1 cellular context compared by ENCODE assay signal in the genomic region with DNA sequence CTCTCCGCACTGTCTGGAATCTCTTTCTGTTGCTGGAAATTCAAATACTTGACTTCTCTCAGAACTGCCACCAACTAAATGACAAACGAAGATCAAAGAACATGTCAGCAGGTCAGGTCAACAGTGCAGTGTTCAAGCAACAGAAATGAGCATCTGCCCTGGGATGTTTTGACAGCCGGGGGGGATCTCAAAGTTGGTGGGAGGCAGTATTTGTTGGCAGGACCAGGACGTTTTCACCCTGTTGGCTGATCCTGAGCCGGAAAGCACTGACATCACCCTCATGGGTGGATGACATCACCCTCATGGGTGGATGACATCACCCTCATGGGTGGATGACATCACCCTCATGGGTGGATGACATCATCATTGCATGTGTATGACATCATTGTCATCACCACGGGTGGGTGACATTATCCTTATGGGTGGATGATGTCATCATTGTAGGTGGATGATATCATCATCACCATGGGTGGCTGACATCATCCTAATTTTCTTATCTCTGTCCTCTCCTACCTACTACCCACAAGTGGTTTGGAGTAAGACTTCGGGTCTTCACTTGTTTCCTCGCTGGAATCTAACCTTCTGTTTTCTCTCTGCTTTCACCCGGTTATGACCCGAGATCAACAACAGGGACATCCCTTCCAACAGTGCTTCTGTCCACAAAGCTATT.
TF ChIP-seq lines count a peak whose summit lies in the region.

No MANE protein-coding gene starts in this region.

TF ChIP-seq in K562, 482 proteins besides CTCF, POLR2A, EP300 and RAD21 (continued from another document and continues in another):
- TF ChIP-seq, protein P1, sequence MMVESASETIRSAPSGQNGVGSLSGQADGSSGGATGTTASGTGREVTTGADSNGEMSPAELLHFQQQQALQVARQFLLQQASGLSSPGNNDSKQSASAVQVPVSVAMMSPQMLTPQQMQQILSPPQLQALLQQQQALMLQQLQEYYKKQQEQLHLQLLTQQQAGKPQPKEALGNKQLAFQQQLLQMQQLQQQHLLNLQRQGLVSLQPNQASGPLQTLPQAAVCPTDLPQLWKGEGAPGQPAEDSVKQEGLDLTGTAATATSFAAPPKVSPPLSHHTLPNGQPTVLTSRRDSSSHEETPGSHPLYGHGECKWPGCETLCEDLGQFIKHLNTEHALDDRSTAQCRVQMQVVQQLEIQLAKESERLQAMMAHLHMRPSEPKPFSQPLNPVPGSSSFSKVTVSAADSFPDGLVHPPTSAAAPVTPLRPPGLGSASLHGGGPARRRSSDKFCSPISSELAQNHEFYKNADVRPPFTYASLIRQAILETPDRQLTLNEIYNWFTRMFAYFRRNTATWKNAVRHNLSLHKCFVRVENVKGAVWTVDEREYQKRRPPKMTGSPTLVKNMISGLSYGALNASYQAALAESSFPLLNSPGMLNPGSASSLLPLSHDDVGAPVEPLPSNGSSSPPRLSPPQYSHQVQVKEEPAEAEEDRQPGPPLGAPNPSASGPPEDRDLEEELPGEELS (CRISPR knock-in tag; IDR thresholded peaks at IDR 0.05; ENCODE audit: borderline replicate concordance): no peak
- peak; percentile 99 for TF ChIP-seq KHSRP (IDR thresholded peaks at IDR 0.05)
- TF ChIP-seq, protein P2, sequence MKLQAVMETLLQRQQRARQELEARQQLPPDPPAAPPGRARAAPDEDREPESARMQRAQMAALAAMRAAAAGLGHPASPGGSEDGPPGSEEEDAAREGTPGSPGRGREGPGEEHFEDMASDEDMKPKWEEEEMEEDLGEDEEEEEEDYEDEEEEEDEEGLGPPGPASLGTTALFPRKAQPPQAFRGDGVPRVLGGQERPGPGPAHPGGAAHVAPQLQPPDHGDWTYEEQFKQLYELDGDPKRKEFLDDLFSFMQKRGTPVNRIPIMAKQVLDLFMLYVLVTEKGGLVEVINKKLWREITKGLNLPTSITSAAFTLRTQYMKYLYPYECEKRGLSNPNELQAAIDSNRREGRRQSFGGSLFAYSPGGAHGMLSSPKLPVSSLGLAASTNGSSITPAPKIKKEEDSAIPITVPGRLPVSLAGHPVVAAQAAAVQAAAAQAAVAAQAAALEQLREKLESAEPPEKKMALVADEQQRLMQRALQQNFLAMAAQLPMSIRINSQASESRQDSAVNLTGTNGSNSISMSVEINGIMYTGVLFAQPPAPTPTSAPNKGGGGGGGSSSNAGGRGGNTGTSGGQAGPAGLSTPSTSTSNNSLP (IDR thresholded peaks at IDR 0.05; ENCODE audit: borderline replicate concordance, low read depth, low read length): no peak
- TF ChIP-seq ZNF134 (CRISPR knock-in tag; conservative IDR thresholded peaks at IDR 0.05): no peak
- 0 out of 2 replicates have a peak, but pooled peaks have one; percentile 53 for TF ChIP-seq FOXP1 (CRISPR knock-in tag; IDR thresholded peaks at IDR 0.05)
- TF ChIP-seq, protein P3, sequence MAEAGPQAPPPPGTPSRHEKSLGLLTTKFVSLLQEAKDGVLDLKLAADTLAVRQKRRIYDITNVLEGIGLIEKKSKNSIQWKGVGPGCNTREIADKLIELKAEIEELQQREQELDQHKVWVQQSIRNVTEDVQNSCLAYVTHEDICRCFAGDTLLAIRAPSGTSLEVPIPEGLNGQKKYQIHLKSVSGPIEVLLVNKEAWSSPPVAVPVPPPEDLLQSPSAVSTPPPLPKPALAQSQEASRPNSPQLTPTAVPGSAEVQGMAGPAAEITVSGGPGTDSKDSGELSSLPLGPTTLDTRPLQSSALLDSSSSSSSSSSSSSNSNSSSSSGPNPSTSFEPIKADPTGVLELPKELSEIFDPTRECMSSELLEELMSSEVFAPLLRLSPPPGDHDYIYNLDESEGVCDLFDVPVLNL (CRISPR knock-in tag; IDR thresholded peaks at IDR 0.05; ENCODE audit: low read depth): no peak
- no peak for TF ChIP-seq BHLHE40 (IDR thresholded peaks at IDR 0.05; ENCODE audit: low read length)
- TF ChIP-seq TSC22D4 (tag; IDR thresholded peaks at IDR 0.05): no peak
- TF ChIP-seq, protein P4, sequence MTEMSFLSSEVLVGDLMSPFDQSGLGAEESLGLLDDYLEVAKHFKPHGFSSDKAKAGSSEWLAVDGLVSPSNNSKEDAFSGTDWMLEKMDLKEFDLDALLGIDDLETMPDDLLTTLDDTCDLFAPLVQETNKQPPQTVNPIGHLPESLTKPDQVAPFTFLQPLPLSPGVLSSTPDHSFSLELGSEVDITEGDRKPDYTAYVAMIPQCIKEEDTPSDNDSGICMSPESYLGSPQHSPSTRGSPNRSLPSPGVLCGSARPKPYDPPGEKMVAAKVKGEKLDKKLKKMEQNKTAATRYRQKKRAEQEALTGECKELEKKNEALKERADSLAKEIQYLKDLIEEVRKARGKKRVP (CRISPR knock-in tag; IDR thresholded peaks at IDR 0.05): peak; percentile 49; the same call in 1 of the 2 replicates
- peak in 1 of 2 experiments; percentile 64; a peak in 2 of 4 replicates for TF ChIP-seq FOXK2 (conservative IDR thresholded peaks at IDR 0.05 in 1 of 2, IDR thresholded peaks at IDR 0.05 in 1 of 2; ENCODE audit: low read depth in 2 of 2)
- peak; percentile 91 for TF ChIP-seq CEBPG (CRISPR knock-in tag; IDR thresholded peaks at IDR 0.05)
- peak; percentile 84 to 98 for TF ChIP-seq CEBPG (tag; conservative IDR thresholded peaks at IDR 0.05 in 1 of 2, IDR thresholded peaks at IDR 0.05 in 1 of 2)
- TF ChIP-seq DPF2 (IDR thresholded peaks at IDR 0.05): 0 out of 2 replicates have a peak, but pooled peaks have one; percentile 40
- no peak for TF ChIP-seq SMARCA5 (IDR thresholded peaks at IDR 0.05)
- TF ChIP-seq SREBF2 (CRISPR knock-in tag; IDR thresholded peaks at IDR 0.05): no peak
- no peak for TF ChIP-seq ETV5 (CRISPR knock-in tag; IDR thresholded peaks at IDR 0.05; ENCODE audit: low read depth)
- TF ChIP-seq, protein P5, sequence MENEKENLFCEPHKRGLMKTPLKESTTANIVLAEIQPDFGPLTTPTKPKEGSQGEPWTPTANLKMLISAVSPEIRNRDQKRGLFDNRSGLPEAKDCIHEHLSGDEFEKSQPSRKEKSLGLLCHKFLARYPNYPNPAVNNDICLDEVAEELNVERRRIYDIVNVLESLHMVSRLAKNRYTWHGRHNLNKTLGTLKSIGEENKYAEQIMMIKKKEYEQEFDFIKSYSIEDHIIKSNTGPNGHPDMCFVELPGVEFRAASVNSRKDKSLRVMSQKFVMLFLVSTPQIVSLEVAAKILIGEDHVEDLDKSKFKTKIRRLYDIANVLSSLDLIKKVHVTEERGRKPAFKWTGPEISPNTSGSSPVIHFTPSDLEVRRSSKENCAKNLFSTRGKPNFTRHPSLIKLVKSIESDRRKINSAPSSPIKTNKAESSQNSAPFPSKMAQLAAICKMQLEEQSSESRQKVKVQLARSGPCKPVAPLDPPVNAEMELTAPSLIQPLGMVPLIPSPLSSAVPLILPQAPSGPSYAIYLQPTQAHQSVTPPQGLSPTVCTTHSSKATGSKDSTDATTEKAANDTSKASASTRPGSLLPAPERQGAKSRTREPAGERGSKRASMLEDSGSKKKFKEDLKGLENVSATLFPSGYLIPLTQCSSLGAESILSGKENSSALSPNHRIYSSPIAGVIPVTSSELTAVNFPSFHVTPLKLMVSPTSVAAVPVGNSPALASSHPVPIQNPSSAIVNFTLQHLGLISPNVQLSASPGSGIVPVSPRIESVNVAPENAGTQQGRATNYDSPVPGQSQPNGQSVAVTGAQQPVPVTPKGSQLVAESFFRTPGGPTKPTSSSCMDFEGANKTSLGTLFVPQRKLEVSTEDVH (IDR thresholded peaks at IDR 0.05; ENCODE audit: low read depth, partially characterized antibody): peak; percentile 90
- peak; percentile 87 to 96 for TF ChIP-seq TRIM24 (IDR thresholded peaks at IDR 0.05)
- no peak for TF ChIP-seq ZNF217 (CRISPR knock-in tag; IDR thresholded peaks at IDR 0.05)
- TF ChIP-seq GATAD2B (IDR thresholded peaks at IDR 0.05; ENCODE audit: borderline replicate concordance): no peak
- no peak for TF ChIP-seq POU5F1 (IDR thresholded peaks at IDR 0.05; ENCODE audit: borderline replicate concordance, low read depth, low read length, partially characterized antibody)
- no peak for TF ChIP-seq POLR2AphosphoS2 (IDR thresholded peaks at IDR 0.05; ENCODE audit: low read length)
- TF ChIP-seq ZNF165 (CRISPR knock-in tag; IDR thresholded peaks at IDR 0.05; ENCODE audit: borderline replicate concordance): no peak
- TF ChIP-seq JUN (IDR thresholded peaks at IDR 0.05; ENCODE audit: borderline replicate concordance, low read depth, low read length): peak; percentile 99
- TF ChIP-seq JUN (CRISPR knock-in tag; IDR thresholded peaks at IDR 0.05; ENCODE audit: borderline replicate concordance): peak; percentile 100
- peak; percentile 63 for TF ChIP-seq TAF9B (IDR thresholded peaks at IDR 0.05; ENCODE audit: partially characterized antibody)
- TF ChIP-seq, protein P6, sequence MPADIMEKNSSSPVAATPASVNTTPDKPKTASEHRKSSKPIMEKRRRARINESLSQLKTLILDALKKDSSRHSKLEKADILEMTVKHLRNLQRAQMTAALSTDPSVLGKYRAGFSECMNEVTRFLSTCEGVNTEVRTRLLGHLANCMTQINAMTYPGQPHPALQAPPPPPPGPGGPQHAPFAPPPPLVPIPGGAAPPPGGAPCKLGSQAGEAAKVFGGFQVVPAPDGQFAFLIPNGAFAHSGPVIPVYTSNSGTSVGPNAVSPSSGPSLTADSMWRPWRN (IDR thresholded peaks at IDR 0.05; ENCODE audit: low read depth): no peak
- no peak; the same call in 1 of the 2 replicates for TF ChIP-seq DMBX1 (CRISPR knock-in tag; IDR thresholded peaks at IDR 0.05; ENCODE audit: borderline replicate concordance)
- TF ChIP-seq MYBL2 (IDR thresholded peaks at IDR 0.05; ENCODE audit: low read depth): peak; percentile 40; the same call in 1 of the 2 replicates
- no peak for TF ChIP-seq MYBL2 (CRISPR knock-in tag; IDR thresholded peaks at IDR 0.05; ENCODE audit: borderline replicate concordance)
- TF ChIP-seq SOX6 (IDR thresholded peaks at IDR 0.05): no peak
- TF ChIP-seq ZNF175 (CRISPR knock-in tag; IDR thresholded peaks at IDR 0.05; ENCODE audit: low read depth): peak; percentile 87
- no peak for TF ChIP-seq ZNF76 (CRISPR knock-in tag; IDR thresholded peaks at IDR 0.05; ENCODE audit: borderline replicate concordance)
- no peak for TF ChIP-seq MEF2A (IDR thresholded peaks at IDR 0.05; ENCODE audit: control insufficient read depth, low read depth, low read length)
- peak; percentile 33; the same call in 1 of the 2 replicates for TF ChIP-seq ARID1B (IDR thresholded peaks at IDR 0.05)
- TF ChIP-seq SLC30A9 (CRISPR knock-in tag; IDR thresholded peaks at IDR 0.05): no peak
- TF ChIP-seq ZNF507 (tag; conservative IDR thresholded peaks at IDR 0.05): no peak
- TF ChIP-seq, protein P7, sequence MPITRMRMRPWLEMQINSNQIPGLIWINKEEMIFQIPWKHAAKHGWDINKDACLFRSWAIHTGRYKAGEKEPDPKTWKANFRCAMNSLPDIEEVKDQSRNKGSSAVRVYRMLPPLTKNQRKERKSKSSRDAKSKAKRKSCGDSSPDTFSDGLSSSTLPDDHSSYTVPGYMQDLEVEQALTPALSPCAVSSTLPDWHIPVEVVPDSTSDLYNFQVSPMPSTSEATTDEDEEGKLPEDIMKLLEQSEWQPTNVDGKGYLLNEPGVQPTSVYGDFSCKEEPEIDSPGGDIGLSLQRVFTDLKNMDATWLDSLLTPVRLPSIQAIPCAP (CRISPR knock-in tag; IDR thresholded peaks at IDR 0.05; ENCODE audit: borderline replicate concordance): no peak
- no peak for TF ChIP-seq SAFB (IDR thresholded peaks at IDR 0.05; ENCODE audit: borderline replicate concordance, low read depth, low read length)
- TF ChIP-seq, protein P8, sequence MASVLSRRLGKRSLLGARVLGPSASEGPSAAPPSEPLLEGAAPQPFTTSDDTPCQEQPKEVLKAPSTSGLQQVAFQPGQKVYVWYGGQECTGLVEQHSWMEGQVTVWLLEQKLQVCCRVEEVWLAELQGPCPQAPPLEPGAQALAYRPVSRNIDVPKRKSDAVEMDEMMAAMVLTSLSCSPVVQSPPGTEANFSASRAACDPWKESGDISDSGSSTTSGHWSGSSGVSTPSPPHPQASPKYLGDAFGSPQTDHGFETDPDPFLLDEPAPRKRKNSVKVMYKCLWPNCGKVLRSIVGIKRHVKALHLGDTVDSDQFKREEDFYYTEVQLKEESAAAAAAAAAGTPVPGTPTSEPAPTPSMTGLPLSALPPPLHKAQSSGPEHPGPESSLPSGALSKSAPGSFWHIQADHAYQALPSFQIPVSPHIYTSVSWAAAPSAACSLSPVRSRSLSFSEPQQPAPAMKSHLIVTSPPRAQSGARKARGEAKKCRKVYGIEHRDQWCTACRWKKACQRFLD (CRISPR knock-in tag; IDR thresholded peaks at IDR 0.05): peak; percentile 81; the same call in 1 of the 2 replicates
- TF ChIP-seq NFYB (IDR thresholded peaks at IDR 0.05; ENCODE audit: extremely low read depth, insufficient read length): no peak
- TF ChIP-seq, protein P9, sequence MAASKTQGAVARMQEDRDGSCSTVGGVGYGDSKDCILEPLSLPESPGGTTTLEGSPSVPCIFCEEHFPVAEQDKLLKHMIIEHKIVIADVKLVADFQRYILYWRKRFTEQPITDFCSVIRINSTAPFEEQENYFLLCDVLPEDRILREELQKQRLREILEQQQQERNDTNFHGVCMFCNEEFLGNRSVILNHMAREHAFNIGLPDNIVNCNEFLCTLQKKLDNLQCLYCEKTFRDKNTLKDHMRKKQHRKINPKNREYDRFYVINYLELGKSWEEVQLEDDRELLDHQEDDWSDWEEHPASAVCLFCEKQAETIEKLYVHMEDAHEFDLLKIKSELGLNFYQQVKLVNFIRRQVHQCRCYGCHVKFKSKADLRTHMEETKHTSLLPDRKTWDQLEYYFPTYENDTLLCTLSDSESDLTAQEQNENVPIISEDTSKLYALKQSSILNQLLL (CRISPR knock-in tag; IDR thresholded peaks at IDR 0.05; ENCODE audit: borderline replicate concordance): no peak
- TF ChIP-seq, protein P10, sequence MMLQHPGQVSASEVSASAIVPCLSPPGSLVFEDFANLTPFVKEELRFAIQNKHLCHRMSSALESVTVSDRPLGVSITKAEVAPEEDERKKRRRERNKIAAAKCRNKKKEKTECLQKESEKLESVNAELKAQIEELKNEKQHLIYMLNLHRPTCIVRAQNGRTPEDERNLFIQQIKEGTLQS (IDR thresholded peaks at IDR 0.05): peak; percentile 100
- TF ChIP-seq, protein P10 (CRISPR knock-in tag; conservative IDR thresholded peaks at IDR 0.05): peak; percentile 98
- TF ChIP-seq ATF7 (IDR thresholded peaks at IDR 0.05): peak; percentile 100
- TF ChIP-seq RFX1 (IDR thresholded peaks at IDR 0.05): no peak
- no peak for TF ChIP-seq ZKSCAN8 (CRISPR knock-in tag; IDR thresholded peaks at IDR 0.05)
